8 cellular contexts compared by ENCODE assay signal in the genomic region with DNA sequence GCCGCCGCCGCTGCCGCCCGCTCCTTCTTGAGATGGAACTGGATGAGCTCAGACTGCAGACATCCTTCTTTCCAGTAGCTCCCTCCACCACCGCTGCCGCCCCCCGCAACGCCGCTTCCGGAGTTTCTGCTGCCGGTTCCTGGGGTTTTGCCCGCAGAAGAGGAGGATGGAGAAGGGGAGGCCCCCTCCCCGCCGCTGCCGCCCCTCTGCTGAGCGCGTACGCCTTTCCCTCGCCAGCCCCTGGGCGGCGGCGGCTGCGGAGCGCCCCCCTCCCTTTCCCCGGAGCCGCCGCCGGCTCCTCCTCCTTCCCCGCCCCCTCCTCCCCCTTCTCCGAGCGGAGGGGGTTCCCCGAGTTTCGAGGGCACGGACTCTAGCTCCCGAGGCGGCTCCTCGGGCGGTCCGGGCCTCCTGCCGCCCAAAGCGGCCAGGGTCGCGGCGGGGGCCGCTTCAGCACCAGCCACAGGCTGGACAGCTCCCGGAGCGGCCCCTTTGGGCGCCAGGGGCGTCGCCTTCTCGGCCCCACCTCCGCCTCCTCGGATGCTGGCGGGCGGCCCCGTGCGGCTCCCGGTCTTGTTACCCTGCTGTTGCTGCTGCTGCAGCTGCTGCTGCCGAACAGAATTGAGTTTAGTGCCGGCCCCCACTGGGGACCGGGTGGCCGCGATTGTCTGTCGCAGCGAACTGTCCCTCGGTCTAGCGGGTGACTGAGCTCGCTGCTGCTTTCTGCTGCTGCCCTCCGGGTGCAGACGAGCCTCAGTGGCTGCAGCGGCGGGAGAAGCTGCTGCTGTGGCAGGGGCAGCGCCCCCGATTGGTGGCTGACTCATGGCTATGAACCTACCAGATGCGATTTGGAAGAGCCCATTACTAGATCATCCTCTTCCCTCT. TPM values are rescaled to one million over a fixed set of nuclear protein-coding genes. Genes with fewer than 3 reads are reported as not detected.
DNase-seq lines count a peak whose midpoint lies in the region; ATAC-seq and TF ChIP-seq lines count a peak whose summit lies in the region.

No MANE protein-coding gene starts in this region.

- H3K27ac ChIP-seq in left ventricle myocardium inferior (replicated peaks) (peak overlapping the region; percentile 73), psoas muscle (no peak overlapping the region), aorta (ENCODE audit: low read depth in 1 of 2, low read length in 2 of 2) (no peak overlapping the region)

- intact Hi-C loops in left ventricle myocardium inferior (cut with micrococcal nuclease), result no loop called here
- intact Hi-C loops in psoas muscle (cut with DNase I), result loop anchor here in 1 of 2 donors (10.0 kb wide), 1 partner anchor 51 kb away; no protein-coding TSS in a partner anchor
- intact Hi-C loops in aorta (cut with DNase I), result loop anchor here in 1 of 2 donors (10.0 kb wide), 1 partner anchor 171 kb away; the partner anchor contains the start of gene ECHDC1

- H3K36me3 ChIP-seq in adipocyte (ENCODE audit: control insufficient read depth, insufficient read depth, low read length, severe bottlenecking) (no peaks in the 10 kb centered on the region), left ventricle myocardium inferior (peaks cover 3% of the 10 kb centered on the region), psoas muscle (ENCODE audit: insufficient read depth in 1 of 2, low read depth in 1 of 2) (no peaks in the 10 kb centered on the region), aorta (ENCODE audit: control insufficient read depth in 1 of 2, insufficient read depth in 2 of 2, low read length in 1 of 2) (no peaks in the 10 kb centered on the region)

- DNase-seq in ELF-1 (ENCODE audit: low read depth, low spot score) (peak; percentile 71), GOT3 (lab: John Stamatoyannopoulos, UW) (peak; percentile 51), Kasumi-1 (lab: John Stamatoyannopoulos, UW) (peak; percentile 62 to 77), adipocyte (ENCODE audit: low read depth) (peak; percentile 79), left ventricle myocardium inferior (peak; percentile 66), psoas muscle (peak; percentile 63 to 84), aorta (peak; percentile 63 to 85)

- H3K4me1 ChIP-seq in adipocyte (ENCODE audit: control insufficient read depth, insufficient read depth, low read length) (peaks cover 14% of the 10 kb centered on the region), left ventricle myocardium inferior (peaks cover 44% of the 10 kb centered on the region), psoas muscle (peaks cover 10% of the 10 kb centered on the region), aorta (ENCODE audit: control insufficient read depth in 1 of 2, insufficient read depth in 2 of 2, low read length in 2 of 2) (no peaks in the 10 kb centered on the region)

- H3K27me3 ChIP-seq in adipocyte (replicated peaks; ENCODE audit: control insufficient read depth, insufficient read depth, low read length), result no peaks in the 10 kb centered on the region
- peaks cover 89% of the 10 kb centered on the region for H3K27me3 ChIP-seq in left ventricle myocardium inferior (ENCODE audit: low read depth)
- peaks cover 0 to 37% (median 6%) of the 10 kb centered on the region in 3 donors for H3K27me3 ChIP-seq in psoas muscle (ENCODE audit: insufficient read depth in 3 of 3, low read length in 2 of 3)
- H3K27me3 ChIP-seq in aorta (ENCODE audit: control insufficient read depth in 1 of 2, insufficient read depth in 2 of 2, low read length in 1 of 2), result no peaks in the 10 kb centered on the region

- 0 to 1% (median 0%) methylated on average over 53 to 76 of the region's 76 CpGs for WGBS in psoas muscle, 3 donors
- WGBS in aorta, 2 donors, result 1% methylated on average over 53 to 76 of the region's 76 CpGs

- TF ChIP-seq CTCF in left ventricle myocardium inferior (IDR thresholded peaks at IDR 0.05; ENCODE audit: borderline replicate concordance), result no peak
- TF ChIP-seq CTCF in psoas muscle (IDR thresholded peaks at IDR 0.05), result no peak

- H3K9me3 ChIP-seq in adipocyte (ENCODE audit: control insufficient read depth, low read length), result no peaks in the 10 kb centered on the region
- H3K9me3 ChIP-seq in left ventricle myocardium inferior (replicated peaks), result no peaks in the 10 kb centered on the region
- no peaks in the 10 kb centered on the region for H3K9me3 ChIP-seq in psoas muscle
- no peaks in the 10 kb centered on the region for H3K9me3 ChIP-seq in aorta (ENCODE audit: control insufficient read depth, low read length)

- peak overlapping the region; percentile 30 for H3K9ac ChIP-seq in adipocyte (ENCODE audit: low read length)

- peak overlapping the region; percentile 86 for H3K4me3 ChIP-seq in adipocyte (ENCODE audit: low read length)
- peak overlapping the region; percentile 84 for H3K4me3 ChIP-seq in left ventricle myocardium inferior
- H3K4me3 ChIP-seq in psoas muscle, result peak overlapping the region; percentile 78
- peak overlapping the region; percentile 44 to 51 for H3K4me3 ChIP-seq in aorta (ENCODE audit: low read length in 2 of 2)

- ATAC-seq in SK-N-SH treated with all-trans-retinoic acid at 6 μM for 48 hours (peak; percentile 77), psoas muscle (peak; percentile 81 to 90 (median 87)), aorta (ENCODE audit: low FRiP score) (peak; percentile 90)

TF ChIP-seq in SK-N-SH treated with all-trans-retinoic acid at 6 μM for 48 hours, 23 proteins besides CTCF, POLR2A, EP300 and RAD21:
- TF ChIP-seq TOX (CRISPR knock-in tag; IDR thresholded peaks at IDR 0.05; ENCODE audit: borderline replicate concordance) (no peak), CSDC2 (CRISPR knock-in tag; IDR thresholded peaks at IDR 0.05) (peak; percentile 13; the same call in 1 of the 2 replicates)

RNA-seq across cellular contexts. Expression of gene KIAA0408, which starts 56.8 kb away (rescaled TPM):
- total RNA-seq in left ventricle myocardium inferior (2.2 TPM), psoas muscle (10 to 100 TPM; 10.4 to 31.5 (median 14.7) TPM), aorta (1 to 10 TPM; 1.9 to 6.2 TPM)
- polyA plus RNA-seq in psoas muscle (10 to 100 TPM in 2 of 3 donors, 1 to 10 TPM in 1; 4.4 to 48.0 (median 24.6) TPM), aorta (1 to 10 TPM in 1 of 2 donors, under 1 TPM in 1; 0.63 to 4.2 TPM)
